Comparison of ENCODE assay signal across 1 cellular context in the genomic region with DNA sequence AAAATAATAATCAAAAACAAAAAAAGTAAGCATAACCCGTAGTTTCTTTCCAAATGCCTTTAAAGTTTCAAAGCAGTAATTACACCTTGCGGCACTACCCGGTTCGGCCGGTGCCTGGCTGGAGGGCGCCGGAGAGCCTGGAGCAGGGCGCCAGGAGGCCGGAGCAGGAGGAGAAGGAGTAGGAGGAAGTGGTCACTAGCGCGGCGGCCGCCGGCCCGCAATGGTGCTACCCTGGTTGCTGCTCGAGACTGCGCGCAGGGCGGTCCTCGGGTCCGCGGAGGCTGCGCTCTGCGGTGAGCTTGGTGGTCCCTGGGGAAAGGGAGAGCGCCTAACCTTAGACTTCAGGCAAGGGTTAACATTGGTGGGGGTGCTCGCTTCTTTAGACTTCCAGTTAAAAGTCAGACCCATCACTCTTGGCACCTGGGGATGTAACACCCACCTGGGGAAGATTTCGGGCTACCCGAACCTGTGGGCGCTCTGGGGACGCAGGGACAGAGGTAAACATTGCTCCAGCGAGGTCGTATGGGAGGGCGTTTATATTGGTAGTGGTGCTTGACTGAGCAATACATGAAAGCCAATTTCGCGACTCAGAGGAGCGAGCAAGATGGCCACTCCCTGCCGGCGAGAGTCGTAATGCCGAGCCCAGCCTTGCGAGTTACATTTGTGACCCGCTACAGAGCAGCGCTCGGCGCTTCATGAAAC.
TF ChIP-seq lines count a peak whose summit lies in the region.

No MANE protein-coding gene starts in this region.

TF ChIP-seq in HepG2, 621 proteins besides CTCF, POLR2A, EP300 and RAD21 (continued from another document and continues in another):
- TF ChIP-seq, protein P1, sequence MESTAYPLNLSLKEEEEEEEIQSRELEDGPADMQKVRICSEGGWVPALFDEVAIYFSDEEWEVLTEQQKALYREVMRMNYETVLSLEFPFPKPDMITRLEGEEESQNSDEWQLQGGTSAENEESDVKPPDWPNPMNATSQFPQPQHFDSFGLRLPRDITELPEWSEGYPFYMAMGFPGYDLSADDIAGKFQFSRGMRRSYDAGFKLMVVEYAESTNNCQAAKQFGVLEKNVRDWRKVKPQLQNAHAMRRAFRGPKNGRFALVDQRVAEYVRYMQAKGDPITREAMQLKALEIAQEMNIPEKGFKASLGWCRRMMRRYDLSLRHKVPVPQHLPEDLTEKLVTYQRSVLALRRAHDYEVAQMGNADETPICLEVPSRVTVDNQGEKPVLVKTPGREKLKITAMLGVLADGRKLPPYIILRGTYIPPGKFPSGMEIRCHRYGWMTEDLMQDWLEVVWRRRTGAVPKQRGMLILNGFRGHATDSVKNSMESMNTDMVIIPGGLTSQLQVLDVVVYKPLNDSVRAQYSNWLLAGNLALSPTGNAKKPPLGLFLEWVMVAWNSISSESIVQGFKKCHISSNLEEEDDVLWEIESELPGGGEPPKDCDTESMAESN (CRISPR knock-in tag; conservative IDR thresholded peaks at IDR 0.05): peak; percentile 74
- no peak for TF ChIP-seq ZNF335 (CRISPR knock-in tag; IDR thresholded peaks at IDR 0.05)
- peak; percentile 11; the same call in 1 of the 2 replicates for TF ChIP-seq ZNF749 (CRISPR knock-in tag; IDR thresholded peaks at IDR 0.05; ENCODE audit: borderline replicate concordance)
- TF ChIP-seq ZFAT (CRISPR knock-in tag; conservative IDR thresholded peaks at IDR 0.05): no peak
- TF ChIP-seq BORCS8-MEF2B (CRISPR knock-in tag; IDR thresholded peaks at IDR 0.05): 0 out of 2 replicates have a peak, but pooled peaks have one; percentile 42
- no peak for TF ChIP-seq ISL2 (CRISPR knock-in tag; IDR thresholded peaks at IDR 0.05)
- TF ChIP-seq, protein P2, sequence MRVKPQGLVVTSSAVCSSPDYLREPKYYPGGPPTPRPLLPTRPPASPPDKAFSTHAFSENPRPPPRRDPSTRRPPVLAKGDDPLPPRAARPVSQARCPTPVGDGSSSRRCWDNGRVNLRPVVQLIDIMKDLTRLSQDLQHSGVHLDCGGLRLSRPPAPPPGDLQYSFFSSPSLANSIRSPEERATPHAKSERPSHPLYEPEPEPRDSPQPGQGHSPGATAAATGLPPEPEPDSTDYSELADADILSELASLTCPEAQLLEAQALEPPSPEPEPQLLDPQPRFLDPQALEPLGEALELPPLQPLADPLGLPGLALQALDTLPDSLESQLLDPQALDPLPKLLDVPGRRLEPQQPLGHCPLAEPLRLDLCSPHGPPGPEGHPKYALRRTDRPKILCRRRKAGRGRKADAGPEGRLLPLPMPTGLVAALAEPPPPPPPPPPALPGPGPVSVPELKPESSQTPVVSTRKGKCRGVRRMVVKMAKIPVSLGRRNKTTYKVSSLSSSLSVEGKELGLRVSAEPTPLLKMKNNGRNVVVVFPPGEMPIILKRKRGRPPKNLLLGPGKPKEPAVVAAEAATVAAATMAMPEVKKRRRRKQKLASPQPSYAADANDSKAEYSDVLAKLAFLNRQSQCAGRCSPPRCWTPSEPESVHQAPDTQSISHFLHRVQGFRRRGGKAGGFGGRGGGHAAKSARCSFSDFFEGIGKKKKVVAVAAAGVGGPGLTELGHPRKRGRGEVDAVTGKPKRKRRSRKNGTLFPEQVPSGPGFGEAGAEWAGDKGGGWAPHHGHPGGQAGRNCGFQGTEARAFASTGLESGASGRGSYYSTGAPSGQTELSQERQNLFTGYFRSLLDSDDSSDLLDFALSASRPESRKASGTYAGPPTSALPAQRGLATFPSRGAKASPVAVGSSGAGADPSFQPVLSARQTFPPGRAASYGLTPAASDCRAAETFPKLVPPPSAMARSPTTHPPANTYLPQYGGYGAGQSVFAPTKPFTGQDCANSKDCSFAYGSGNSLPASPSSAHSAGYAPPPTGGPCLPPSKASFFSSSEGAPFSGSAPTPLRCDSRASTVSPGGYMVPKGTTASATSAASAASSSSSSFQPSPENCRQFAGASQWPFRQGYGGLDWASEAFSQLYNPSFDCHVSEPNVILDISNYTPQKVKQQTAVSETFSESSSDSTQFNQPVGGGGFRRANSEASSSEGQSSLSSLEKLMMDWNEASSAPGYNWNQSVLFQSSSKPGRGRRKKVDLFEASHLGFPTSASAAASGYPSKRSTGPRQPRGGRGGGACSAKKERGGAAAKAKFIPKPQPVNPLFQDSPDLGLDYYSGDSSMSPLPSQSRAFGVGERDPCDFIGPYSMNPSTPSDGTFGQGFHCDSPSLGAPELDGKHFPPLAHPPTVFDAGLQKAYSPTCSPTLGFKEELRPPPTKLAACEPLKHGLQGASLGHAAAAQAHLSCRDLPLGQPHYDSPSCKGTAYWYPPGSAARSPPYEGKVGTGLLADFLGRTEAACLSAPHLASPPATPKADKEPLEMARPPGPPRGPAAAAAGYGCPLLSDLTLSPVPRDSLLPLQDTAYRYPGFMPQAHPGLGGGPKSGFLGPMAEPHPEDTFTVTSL (CRISPR knock-in tag; IDR thresholded peaks at IDR 0.05; ENCODE audit: borderline replicate concordance): no peak; the same call in 1 of the 2 replicates
- TF ChIP-seq, protein P3, sequence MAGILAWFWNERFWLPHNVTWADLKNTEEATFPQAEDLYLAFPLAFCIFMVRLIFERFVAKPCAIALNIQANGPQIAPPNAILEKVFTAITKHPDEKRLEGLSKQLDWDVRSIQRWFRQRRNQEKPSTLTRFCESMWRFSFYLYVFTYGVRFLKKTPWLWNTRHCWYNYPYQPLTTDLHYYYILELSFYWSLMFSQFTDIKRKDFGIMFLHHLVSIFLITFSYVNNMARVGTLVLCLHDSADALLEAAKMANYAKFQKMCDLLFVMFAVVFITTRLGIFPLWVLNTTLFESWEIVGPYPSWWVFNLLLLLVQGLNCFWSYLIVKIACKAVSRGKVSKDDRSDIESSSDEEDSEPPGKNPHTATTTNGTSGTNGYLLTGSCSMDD (CRISPR knock-in tag; IDR thresholded peaks at IDR 0.05): no peak
- no peak for TF ChIP-seq ZFYVE20 (CRISPR knock-in tag; IDR thresholded peaks at IDR 0.05; ENCODE audit: borderline replicate concordance, low read depth)
- TF ChIP-seq MBNL3 (CRISPR knock-in tag; conservative IDR thresholded peaks at IDR 0.05): no peak
- no peak for TF ChIP-seq ZNF564 (CRISPR knock-in tag; IDR thresholded peaks at IDR 0.05)
- TF ChIP-seq ZBTB3 (CRISPR knock-in tag; IDR thresholded peaks at IDR 0.05; ENCODE audit: borderline replicate concordance, low read depth): no peak
- no peak for TF ChIP-seq ZNF3 (CRISPR knock-in tag; IDR thresholded peaks at IDR 0.05)
- TF ChIP-seq SRSF9 (IDR thresholded peaks at IDR 0.05; ENCODE audit: borderline replicate concordance, insufficient read depth, low read depth, low read length, poor library complexity, severe bottlenecking): no peak
- no peak; the same call in 1 of the 2 replicates for TF ChIP-seq ZFP90 (CRISPR knock-in tag; IDR thresholded peaks at IDR 0.05; ENCODE audit: borderline replicate concordance)
- TF ChIP-seq, protein P4, sequence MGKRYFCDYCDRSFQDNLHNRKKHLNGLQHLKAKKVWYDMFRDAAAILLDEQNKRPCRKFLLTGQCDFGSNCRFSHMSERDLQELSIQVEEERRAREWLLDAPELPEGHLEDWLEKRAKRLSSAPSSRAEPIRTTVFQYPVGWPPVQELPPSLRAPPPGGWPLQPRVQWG (CRISPR knock-in tag; IDR thresholded peaks at IDR 0.05; ENCODE audit: borderline replicate concordance, low read depth): no peak
- TF ChIP-seq ZNF124 (CRISPR knock-in tag; IDR thresholded peaks at IDR 0.05): no peak; the same call in none of the 2 replicates
- TF ChIP-seq FLYWCH1 (CRISPR knock-in tag; IDR thresholded peaks at IDR 0.05): no peak
- TF ChIP-seq FOXK1 (CRISPR knock-in tag; IDR thresholded peaks at IDR 0.05; ENCODE audit: borderline replicate concordance, low read depth): no peak
- TF ChIP-seq, protein P5, sequence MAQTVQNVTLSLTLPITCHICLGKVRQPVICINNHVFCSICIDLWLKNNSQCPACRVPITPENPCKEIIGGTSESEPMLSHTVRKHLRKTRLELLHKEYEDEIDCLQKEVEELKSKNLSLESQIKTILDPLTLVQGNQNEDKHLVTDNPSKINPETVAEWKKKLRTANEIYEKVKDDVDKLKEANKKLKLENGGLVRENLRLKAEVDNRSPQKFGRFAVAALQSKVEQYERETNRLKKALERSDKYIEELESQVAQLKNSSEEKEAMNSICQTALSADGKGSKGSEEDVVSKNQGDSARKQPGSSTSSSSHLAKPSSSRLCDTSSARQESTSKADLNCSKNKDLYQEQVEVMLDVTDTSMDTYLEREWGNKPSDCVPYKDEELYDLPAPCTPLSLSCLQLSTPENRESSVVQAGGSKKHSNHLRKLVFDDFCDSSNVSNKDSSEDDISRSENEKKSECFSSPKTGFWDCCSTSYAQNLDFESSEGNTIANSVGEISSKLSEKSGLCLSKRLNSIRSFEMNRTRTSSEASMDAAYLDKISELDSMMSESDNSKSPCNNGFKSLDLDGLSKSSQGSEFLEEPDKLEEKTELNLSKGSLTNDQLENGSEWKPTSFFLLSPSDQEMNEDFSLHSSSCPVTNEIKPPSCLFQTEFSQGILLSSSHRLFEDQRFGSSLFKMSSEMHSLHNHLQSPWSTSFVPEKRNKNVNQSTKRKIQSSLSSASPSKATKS (CRISPR knock-in tag; IDR thresholded peaks at IDR 0.05): no peak
- 0 out of 2 replicates have a peak, but pooled peaks have one; percentile 30 for TF ChIP-seq ZBTB20 (CRISPR knock-in tag; IDR thresholded peaks at IDR 0.05; ENCODE audit: borderline replicate concordance, low read depth)
- no peak; the same call in 1 of the 2 replicates for TF ChIP-seq PHF21A (CRISPR knock-in tag; IDR thresholded peaks at IDR 0.05)
- TF ChIP-seq, protein P6, sequence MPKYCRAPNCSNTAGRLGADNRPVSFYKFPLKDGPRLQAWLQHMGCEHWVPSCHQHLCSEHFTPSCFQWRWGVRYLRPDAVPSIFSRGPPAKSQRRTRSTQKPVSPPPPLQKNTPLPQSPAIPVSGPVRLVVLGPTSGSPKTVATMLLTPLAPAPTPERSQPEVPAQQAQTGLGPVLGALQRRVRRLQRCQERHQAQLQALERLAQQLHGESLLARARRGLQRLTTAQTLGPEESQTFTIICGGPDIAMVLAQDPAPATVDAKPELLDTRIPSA (CRISPR knock-in tag; IDR thresholded peaks at IDR 0.05; ENCODE audit: borderline replicate concordance): no peak
- TF ChIP-seq, protein P7, sequence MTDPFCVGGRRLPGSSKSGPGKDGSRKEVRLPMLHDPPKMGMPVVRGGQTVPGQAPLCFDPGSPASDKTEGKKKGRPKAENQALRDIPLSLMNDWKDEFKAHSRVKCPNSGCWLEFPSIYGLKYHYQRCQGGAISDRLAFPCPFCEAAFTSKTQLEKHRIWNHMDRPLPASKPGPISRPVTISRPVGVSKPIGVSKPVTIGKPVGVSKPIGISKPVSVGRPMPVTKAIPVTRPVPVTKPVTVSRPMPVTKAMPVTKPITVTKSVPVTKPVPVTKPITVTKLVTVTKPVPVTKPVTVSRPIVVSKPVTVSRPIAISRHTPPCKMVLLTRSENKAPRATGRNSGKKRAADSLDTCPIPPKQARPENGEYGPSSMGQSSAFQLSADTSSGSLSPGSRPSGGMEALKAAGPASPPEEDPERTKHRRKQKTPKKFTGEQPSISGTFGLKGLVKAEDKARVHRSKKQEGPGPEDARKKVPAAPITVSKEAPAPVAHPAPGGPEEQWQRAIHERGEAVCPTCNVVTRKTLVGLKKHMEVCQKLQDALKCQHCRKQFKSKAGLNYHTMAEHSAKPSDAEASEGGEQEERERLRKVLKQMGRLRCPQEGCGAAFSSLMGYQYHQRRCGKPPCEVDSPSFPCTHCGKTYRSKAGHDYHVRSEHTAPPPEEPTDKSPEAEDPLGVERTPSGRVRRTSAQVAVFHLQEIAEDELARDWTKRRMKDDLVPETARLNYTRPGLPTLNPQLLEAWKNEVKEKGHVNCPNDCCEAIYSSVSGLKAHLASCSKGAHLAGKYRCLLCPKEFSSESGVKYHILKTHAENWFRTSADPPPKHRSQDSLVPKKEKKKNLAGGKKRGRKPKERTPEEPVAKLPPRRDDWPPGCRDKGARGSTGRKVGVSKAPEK (CRISPR knock-in tag; IDR thresholded peaks at IDR 0.05; ENCODE audit: borderline replicate concordance): no peak
- no peak for TF ChIP-seq ZNF446 (CRISPR knock-in tag; IDR thresholded peaks at IDR 0.05)
- TF ChIP-seq ZNF282 (IDR thresholded peaks at IDR 0.05; ENCODE audit: partially characterized antibody): no peak
- TF ChIP-seq, protein P8, sequence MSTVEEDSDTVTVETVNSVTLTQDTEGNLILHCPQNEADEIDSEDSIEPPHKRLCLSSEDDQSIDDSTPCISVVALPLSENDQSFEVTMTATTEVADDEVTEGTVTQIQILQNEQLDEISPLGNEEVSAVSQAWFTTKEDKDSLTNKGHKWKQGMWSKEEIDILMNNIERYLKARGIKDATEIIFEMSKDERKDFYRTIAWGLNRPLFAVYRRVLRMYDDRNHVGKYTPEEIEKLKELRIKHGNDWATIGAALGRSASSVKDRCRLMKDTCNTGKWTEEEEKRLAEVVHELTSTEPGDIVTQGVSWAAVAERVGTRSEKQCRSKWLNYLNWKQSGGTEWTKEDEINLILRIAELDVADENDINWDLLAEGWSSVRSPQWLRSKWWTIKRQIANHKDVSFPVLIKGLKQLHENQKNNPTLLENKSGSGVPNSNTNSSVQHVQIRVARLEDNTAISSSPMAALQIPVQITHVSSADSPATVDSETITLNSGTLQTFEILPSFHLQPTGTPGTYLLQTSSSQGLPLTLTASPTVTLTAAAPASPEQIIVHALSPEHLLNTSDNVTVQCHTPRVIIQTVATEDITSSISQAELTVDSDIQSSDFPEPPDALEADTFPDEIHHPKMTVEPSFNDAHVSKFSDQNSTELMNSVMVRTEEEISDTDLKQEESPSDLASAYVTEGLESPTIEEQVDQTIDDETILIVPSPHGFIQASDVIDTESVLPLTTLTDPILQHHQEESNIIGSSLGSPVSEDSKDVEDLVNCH (CRISPR knock-in tag; IDR thresholded peaks at IDR 0.05): no peak
- TF ChIP-seq SMARCC2 (IDR thresholded peaks at IDR 0.05): no peak
- no peak for TF ChIP-seq PPARG (CRISPR knock-in tag; conservative IDR thresholded peaks at IDR 0.05)
- TF ChIP-seq ZNF782 (CRISPR knock-in tag; IDR thresholded peaks at IDR 0.05; ENCODE audit: borderline replicate concordance): no peak
- TF ChIP-seq ZNF34 (CRISPR knock-in tag; IDR thresholded peaks at IDR 0.05; ENCODE audit: borderline replicate concordance): no peak
- no peak for TF ChIP-seq ZNF230 (CRISPR knock-in tag; IDR thresholded peaks at IDR 0.05)
- TF ChIP-seq HOXA5 (CRISPR knock-in tag; IDR thresholded peaks at IDR 0.05): no peak; the same call in 1 of the 2 replicates
- 0 out of 2 replicates have a peak, but pooled peaks have one; percentile 27 for TF ChIP-seq THAP11 (CRISPR knock-in tag; IDR thresholded peaks at IDR 0.05)
- TF ChIP-seq XRCC5 (optimal IDR thresholded peaks at IDR 0.05; ENCODE audit: low read length): peak; percentile 77
- no peak for TF ChIP-seq ZNF703 (CRISPR knock-in tag; IDR thresholded peaks at IDR 0.05; ENCODE audit: borderline replicate concordance)
- TF ChIP-seq MED1 (CRISPR knock-in tag; IDR thresholded peaks at IDR 0.05): no peak; the same call in none of the 2 replicates
- no peak for TF ChIP-seq MAF1 (CRISPR knock-in tag; IDR thresholded peaks at IDR 0.05; ENCODE audit: borderline replicate concordance)
- no peak for TF ChIP-seq ZNF672 (CRISPR knock-in tag; IDR thresholded peaks at IDR 0.05)
- no peak for TF ChIP-seq CREB1 (IDR thresholded peaks at IDR 0.05)
- TF ChIP-seq CREB1 (CRISPR knock-in tag; IDR thresholded peaks at IDR 0.05): no peak
- TF ChIP-seq, protein P9, sequence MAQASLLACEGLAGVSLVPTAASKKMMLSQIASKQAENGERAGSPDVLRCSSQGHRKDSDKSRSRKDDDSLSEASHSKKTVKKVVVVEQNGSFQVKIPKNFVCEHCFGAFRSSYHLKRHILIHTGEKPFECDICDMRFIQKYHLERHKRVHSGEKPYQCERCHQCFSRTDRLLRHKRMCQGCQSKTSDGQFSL (CRISPR knock-in tag; IDR thresholded peaks at IDR 0.05): peak; percentile 89
